ENCODE assay signal across 8 cellular contexts in the genomic region with DNA sequence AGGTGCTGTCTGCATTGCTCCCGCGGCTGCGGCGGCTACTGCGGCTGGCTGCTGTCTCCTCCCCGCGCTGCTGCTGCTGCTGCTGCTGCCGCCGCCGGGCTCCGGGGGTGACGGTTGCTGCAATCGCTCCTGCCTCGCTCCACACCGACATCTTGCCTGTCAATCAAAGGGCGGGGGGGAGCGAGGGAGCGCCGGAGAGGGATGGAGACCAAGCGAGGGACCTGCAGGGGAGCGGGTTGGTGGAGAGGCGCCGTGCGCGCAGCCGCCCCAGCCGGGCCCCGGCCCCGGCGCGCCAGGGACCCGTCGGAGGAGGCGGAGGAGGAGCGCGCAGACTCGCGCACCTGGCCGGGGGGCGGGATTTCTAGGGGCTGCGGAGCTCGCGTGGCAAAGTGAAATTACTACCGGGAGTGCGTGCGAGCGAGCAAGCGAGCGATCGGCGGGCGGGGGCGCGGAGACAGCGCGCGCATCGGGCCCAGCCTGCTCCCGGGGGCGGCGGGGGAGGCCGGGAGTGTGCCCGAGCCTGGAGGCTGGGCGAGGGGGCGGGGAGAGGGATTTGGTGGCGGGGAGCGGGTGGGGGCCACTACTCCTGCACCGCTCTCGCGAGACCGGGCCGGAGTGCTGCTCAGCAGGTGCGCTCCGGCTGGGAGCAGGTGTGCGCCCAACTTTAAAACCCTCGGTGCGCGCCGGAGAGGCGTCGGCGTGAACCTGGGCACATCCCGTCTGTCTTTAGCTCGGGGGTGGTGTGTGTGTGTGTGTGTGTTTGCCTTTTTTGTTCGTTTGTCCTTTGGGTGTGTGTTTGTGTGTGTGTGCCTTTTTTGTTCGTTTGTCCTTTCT. TPM values are rescaled to one million over a fixed set of nuclear protein-coding genes. Genes with fewer than 3 reads are reported as not detected.
DNase-seq lines count a peak whose midpoint lies in the region; ATAC-seq and TF ChIP-seq lines count a peak whose summit lies in the region.

KSR2 (minus strand) TSS at position 165 of the 834 bp plus-strand sequence. CDS start 735 bp downstream, outside the sequence.

- peaks cover 10% of the 10 kb centered on the region for H3K4me1 ChIP-seq in body of pancreas

- DNase-seq in Caki2 (ENCODE audit: low read depth) (peak; percentile 86), M059J (ENCODE audit: low read depth) (peak; percentile 34), T-helper 1 cell (peak in 4 of 5 donors; percentile 15 to 33 (median 22)), body of pancreas (peak; percentile 89 to 95 (median 92)), left colon (peak; percentile 84 to 87)
- peak; percentile 54 to 62 for DNase-seq in stimulated activated CD4-positive, alpha-beta T cell treated with anti-CD3 and anti-CD28 coated beads, Interleukin-4, amount 100 ng/mL, for 4 hours

- intact Hi-C loops in body of pancreas (cut with DNase I) (no loop called here), left colon (cut with DNase I, micrococcal nuclease) (no loop called here)

- H3K9me3 ChIP-seq in body of pancreas: no peaks in the 10 kb centered on the region

- H3K36me3 ChIP-seq in body of pancreas (replicated peaks in 1 of 2; ENCODE audit: insufficient read depth in 1 of 2, low read depth in 2 of 2): no peaks in the 10 kb centered on the region

- H3K27ac ChIP-seq in body of pancreas: peak within 1 kb of the TSS; percentile 63 to 93 (median 86)

- in situ Hi-C loops in Caki2 (cut with HindIII; ENCODE audit: low pct_unique_long_range_greater_than_20kb, low sequenced_read_pairs): no loop called here

- no peaks in the 10 kb centered on the region for H3K27me3 ChIP-seq in body of pancreas

- TF ChIP-seq POLR2A in body of pancreas (IDR thresholded peaks at IDR 0.05): peak; percentile 44 to 86 (median 83)

- WGBS in body of pancreas, 2 donors: 1 to 3% methylated on average over 13 to 73 of the region's 86 CpGs

- H3K4me3 ChIP-seq in body of pancreas: peak within 1 kb of the TSS; percentile 77 to 89

- peak in 1 of 7 experiments; percentile 7 for TF ChIP-seq CTCF in body of pancreas (IDR thresholded peaks at IDR 0.05)

- ATAC-seq in GM21515 (IDR thresholded peaks at IDR 0.05; ENCODE audit: unreplicated experiment): peak; percentile 78
- ATAC-seq in body of pancreas: peak; percentile 94
- ATAC-seq in left colon: peak; percentile 89
- ATAC-seq in HG03457 (IDR thresholded peaks at IDR 0.05; ENCODE audit: unreplicated experiment): no peak

RNA-seq across cellular contexts. Expression of gene KSR2, which starts in this region (rescaled TPM):
- total RNA-seq in Caki2 (2014; rRNA removed; shearing (Covaris generic); ENCODE audit: low replicate concordance): 0.14 and 0.29 TPM in 2 replicates
- total RNA-seq in M059J (2014; rRNA removed; shearing (Covaris generic)): 0.20 and 0.30 TPM in 2 replicates
- total RNA-seq in body of pancreas (1 to 10 TPM in 1 of 2 donors, under 1 TPM in 1; 0.66 to 1.0 TPM), left colon (1 to 10 TPM; 1.1 to 1.6 TPM)

Comparison
In these comparisons a context has a peak if more than half of its experiments do, and no peak if none do; other contexts are left out.
1. Peak in DNase-seq in Caki2; RNA of the gene not detected or under 1 TPM.
2. Peak in DNase-seq in M059J; RNA of the gene not detected or under 1 TPM.
3. DNase-seq: peak in every context shown above with its lines; median percentile 92 in body of pancreas; 86 in Caki2; 86 in left colon; 58 in stimulated activated CD4-positive, alpha-beta T cell treated with anti-CD3 and anti-CD28 coated beads, Interleukin-4, amount 100 ng/mL, for 4 hours; 34 in M059J; 22 in T-helper 1 cell.